ENCODE assay signal across 23 cellular contexts in genomic region chr2:126145752-126146151, GRCh38.
A peak's percentile ranks its signal among the peaks of the same experiment; 100 is the strongest.
DNase-seq lines count a peak whose midpoint lies in the region; ATAC-seq, FAIRE-seq and TF ChIP-seq lines count a peak whose summit lies in the region.
"Had no signal": no experiment of that assay in that cellular context is flagged by ENCODE, and none has a peak within 500 bp of the region (broad histone marks: within the 10 kb centered on the region; RNA-seq: fewer than 3 reads in every experiment).

No MANE protein-coding gene starts in this region.

- H3K18ac ChIP-seq in H1 (ENCODE audit: extremely low read depth, low read length) (no peak overlapping the region), mesendoderm (ENCODE audit: low read length) (no peak overlapping the region)

- no peak for FAIRE-seq in H1 (lab: Jason Lieb, UNC)
- FAIRE-seq: A204.1, GM12878 had no signal

- H2BK12ac ChIP-seq in H1 (ENCODE audit: low read depth, low read length), result no peak overlapping the region

- no peaks in the 10 kb centered on the region for H3K4me1 ChIP-seq in H1 (replicated peaks in 1 of 4; ENCODE audit: control insufficient read depth in 3 of 4, insufficient read depth in 4 of 4, low read length in 3 of 4)
- H3K4me1 ChIP-seq in mesendoderm (ENCODE audit: control insufficient read depth, low read depth, low read length), result peaks cover 9% of the 10 kb centered on the region
- H3K4me1 ChIP-seq: Caco-2, HAP-1 had no signal

- no peak overlapping the region for H3K27ac ChIP-seq in H1 (ENCODE audit: low read depth, low read length)
- no peak overlapping the region for H3K27ac ChIP-seq in mesendoderm (ENCODE audit: low read depth, low read length)
- H3K27ac ChIP-seq: 22Rv1, BLaER1, C4-2B had no signal

- peak overlapping the region; percentile 39; the same call in 1 of the 2 replicates for H2AFZ ChIP-seq in H1 (ENCODE audit: low read length)

- peak; percentile 26 to 52 for TF ChIP-seq RAD21 in H1 (IDR thresholded peaks at IDR 0.05 in 1 of 2, conservative IDR thresholded peaks at IDR 0.05 in 1 of 2; ENCODE audit: low read depth in 2 of 2, low read length in 2 of 2)

- H4K5ac ChIP-seq in H1 (ENCODE audit: insufficient read length, low read depth, low read length), result no peak overlapping the region
- H4K5ac ChIP-seq in mesendoderm (ENCODE audit: low read length), result no peak overlapping the region

- H3K79me2 ChIP-seq in H1 (ENCODE audit: control insufficient read depth in 1 of 2, insufficient read depth in 2 of 2, low read length in 2 of 2) (no peaks in the 10 kb centered on the region), mesendoderm (ENCODE audit: control insufficient read depth, insufficient read depth, low read length) (no peaks in the 10 kb centered on the region)

- H3K36me3 ChIP-seq in H1 (ENCODE audit: control insufficient read depth in 2 of 4, insufficient read depth in 4 of 4, low read length in 3 of 4) (no peaks in the 10 kb centered on the region), mesendoderm (ENCODE audit: control insufficient read depth, insufficient read depth, low read length) (no peaks in the 10 kb centered on the region)
- H3K36me3 ChIP-seq: BLaER1, HAP-1 had no signal

- no peak overlapping the region for H3K4me3 Mint-ChIP-seq in type B pancreatic cell
- no peak overlapping the region for H3K4me3 Mint-ChIP-seq in naive thymus-derived CD8-positive, alpha-beta T cell
- H3K4me3 Mint-ChIP-seq: B cell; CD4-positive, CD25-positive, alpha-beta regulatory T cell; CD8-positive, alpha-beta T cell; HFFc6 had no signal

- no peak overlapping the region for H4K91ac ChIP-seq in H1 (replicated peaks; ENCODE audit: insufficient read length, low read length)

- H2AK5ac ChIP-seq in H1 (ENCODE audit: low read depth, low read length) (no peak overlapping the region), mesendoderm (ENCODE audit: low read length) (peak overlapping the region; percentile 36)

- H3K9ac ChIP-seq in H1 (replicated peaks in 1 of 4; ENCODE audit: extremely low read depth in 1 of 4, low read depth in 3 of 4, low read length in 3 of 4), result no peak overlapping the region
- no peak overlapping the region for H3K9ac ChIP-seq in mesendoderm (ENCODE audit: low read length)
- H3K9ac ChIP-seq: BLaER1 had no signal

- no peak for ATAC-seq in naive thymus-derived CD8-positive, alpha-beta T cell
- ATAC-seq in GM18517 (IDR thresholded peaks at IDR 0.05; ENCODE audit: unreplicated experiment), result no peak
- ATAC-seq: CD8-positive, alpha-beta T cell; GM12878 had no signal

- no peaks in the 10 kb centered on the region for H3K23me2 ChIP-seq in H1 (ENCODE audit: low read depth, low read length)

- no peak overlapping the region for H2BK120ac ChIP-seq in H1 (replicated peaks; ENCODE audit: low read depth, low read length)
- H2BK120ac ChIP-seq in mesendoderm (ENCODE audit: low read depth, low read length), result no peak overlapping the region

- H2BK5ac ChIP-seq in H1 (ENCODE audit: low read depth, low read length), result no peak overlapping the region
- H2BK5ac ChIP-seq in mesendoderm (ENCODE audit: low read length), result no peak overlapping the region

- TF ChIP-seq EP300 in H1 (IDR thresholded peaks at IDR 0.05; ENCODE audit: borderline replicate concordance in 1 of 2, low read depth in 2 of 2, low read length in 2 of 2), result no peak

- no peak overlapping the region for H3K27ac Mint-ChIP-seq in type B pancreatic cell
- no peak overlapping the region for H3K27ac Mint-ChIP-seq in naive thymus-derived CD8-positive, alpha-beta T cell
- H3K27ac Mint-ChIP-seq: B cell; CD4-positive, CD25-positive, alpha-beta regulatory T cell; CD8-positive, alpha-beta T cell; HFFc6 had no signal

- no peaks in the 10 kb centered on the region for H3K9me3 ChIP-seq in H1 (ENCODE audit: insufficient read depth in 2 of 2, low read depth in 1 of 2, low read length in 1 of 2)
- H3K9me3 ChIP-seq: Caco-2, HAP-1 had no signal

- TF ChIP-seq CTCF in H1 (IDR thresholded peaks at IDR 0.05; ENCODE audit: control extremely low read depth in 1 of 3, insufficient read depth in 1 of 3, low read depth in 1 of 3, low read length in 3 of 3), result peak; percentile 4 to 24 (median 13); a peak in 2 of 4 replicates
- no peak for TF ChIP-seq CTCF in type B pancreatic cell (conservative IDR thresholded peaks at IDR 0.05)

- CTCF ChIA-PET in H1 (lab: Charles Lee; ENCODE audit: partially characterized antibody), result interaction anchor here (0.6 to 1.7 kb wide), 5 partner anchors 12 to 643 kb away, joined by 3 to 5 read pairs (median 3); no protein-coding TSS in a partner anchor

- H3K9me3 Mint-ChIP-seq in type B pancreatic cell, result peaks cover 6% of the 10 kb centered on the region
- H3K9me3 Mint-ChIP-seq in naive thymus-derived CD8-positive, alpha-beta T cell, result peaks cover 0 to 18% (median 9%) of the 10 kb centered on the region in 9 donors

- H3K79me1 ChIP-seq in H1 (ENCODE audit: low read depth, low read length) (no peaks in the 10 kb centered on the region), mesendoderm (ENCODE audit: low read length) (no peaks in the 10 kb centered on the region)

- H4K8ac ChIP-seq in H1 (ENCODE audit: extremely low read depth, insufficient read depth, low read length), result no peak overlapping the region
- no peak overlapping the region for H4K8ac ChIP-seq in mesendoderm (ENCODE audit: low read depth, low read length)

- no peak overlapping the region for H3K4me3 ChIP-seq in H1 (ENCODE audit: extremely low read depth in 1 of 4, insufficient read depth in 2 of 4, low read depth in 3 of 4, low read length in 4 of 4)
- no peak overlapping the region for H3K4me3 ChIP-seq in mesendoderm (ENCODE audit: low read length)
- H3K4me3 ChIP-seq: BLaER1, GM12878, HAP-1 had no signal

- H3K4me2 ChIP-seq in H1 (ENCODE audit: insufficient read depth in 1 of 2, low read depth in 2 of 2, low read length in 2 of 2) (no peak overlapping the region), mesendoderm (ENCODE audit: low read length) (no peak overlapping the region)
- H3K4me2 ChIP-seq: BLaER1 had no signal

- H3K56ac ChIP-seq in H1 (replicated peaks; ENCODE audit: insufficient read length, low read depth, low read length), result no peak overlapping the region
- H3K56ac ChIP-seq in mesendoderm (ENCODE audit: low read length), result no peak overlapping the region

- H3K27me3 ChIP-seq in H1 (replicated peaks in 1 of 4; ENCODE audit: control insufficient read depth in 3 of 4, extremely low read depth in 1 of 4, insufficient read depth in 3 of 4, low read length in 3 of 4) (no peaks in the 10 kb centered on the region), mesendoderm (ENCODE audit: insufficient read depth, low read length, poor library complexity) (no peaks in the 10 kb centered on the region)
- H3K27me3 ChIP-seq: BLaER1 had no signal

- H2BK15ac ChIP-seq in H1 (ENCODE audit: low read length), result no peak overlapping the region
- H2BK15ac ChIP-seq in mesendoderm (replicated peaks; ENCODE audit: low read depth), result no peak overlapping the region

- peak; percentile 33 for DNase-seq in NCI-H82 (lab: John Stamatoyannopoulos, UW)
- DNase-seq in NCI-H82 treated with DMSO at 0.1 percent for 48 hours (lab: John Stamatoyannopoulos, UW; ENCODE audit: unreplicated experiment), result no peak
- no peak for DNase-seq in H1 (ENCODE audit: low read depth in 1 of 2, low spot score in 2 of 2)
- DNase-seq in mesendoderm, result peak; percentile 46
- no peak for DNase-seq in NCI-H2029 treated with DMSO at 0.1 percent for 48 hours (lab: John Stamatoyannopoulos, UW)
- DNase-seq in type B pancreatic cell (ENCODE audit: extremely low spot score, unreplicated experiment), result no peak
- DNase-seq in naive thymus-derived CD8-positive, alpha-beta T cell, result no peak
- DNase-seq: Caco-2; CD4-positive, CD25-positive, alpha-beta regulatory T cell; CD8-positive, alpha-beta T cell; DMS153; DND-41; GDM1; GOT3; HFFc6 had no signal

- H3K27me3 Mint-ChIP-seq in type B pancreatic cell, result no peaks in the 10 kb centered on the region
- peaks cover 0 to 16% (median 4%) of the 10 kb centered on the region in 5 donors for H3K27me3 Mint-ChIP-seq in naive thymus-derived CD8-positive, alpha-beta T cell
- H3K27me3 Mint-ChIP-seq: B cell; CD4-positive, CD25-positive, alpha-beta regulatory T cell had no signal

- H4K20me1 ChIP-seq in H1 (replicated peaks in 1 of 2; ENCODE audit: control insufficient read depth in 1 of 2, insufficient read depth in 2 of 2, low read length in 2 of 2), result no peaks in the 10 kb centered on the region
- H4K20me1 ChIP-seq: BLaER1 had no signal

- no peaks in the 10 kb centered on the region for H3K4me1 Mint-ChIP-seq in type B pancreatic cell (ENCODE audit: unreplicated experiment)
- no peaks in the 10 kb centered on the region for H3K4me1 Mint-ChIP-seq in naive thymus-derived CD8-positive, alpha-beta T cell
- H3K4me1 Mint-ChIP-seq: B cell; CD4-positive, CD25-positive, alpha-beta regulatory T cell had no signal

- no peak overlapping the region for H2BK20ac ChIP-seq in H1 (ENCODE audit: low read length)

- POLR2A ChIA-PET in H1 (lab: Charles Lee; ENCODE audit: partially characterized antibody), result no interaction called here
- POLR2A ChIA-PET in naive thymus-derived CD8-positive, alpha-beta T cell (lab: Charles Lee), result no interaction called here

- 96% methylated on average over 1 of the region's 1 CpG; no CpG with 5 or more reads in 1 of the 2 experiments for WGBS in H1 (ENCODE audit: extremely low coverage in 1 of 2, insufficient coverage in 1 of 2, insufficient read length in 1 of 2, insufficient replicate concordance in 2 of 2, low coverage in 1 of 2, low lambda C conversion rate in 2 of 2, missing lambda C conversion rate in 1 of 2), 2 experiments
- no CpG with 5 or more reads among the region's 1 CpG for WGBS in mesendoderm (ENCODE audit: extremely low coverage, insufficient coverage, low lambda C conversion rate)

- no peaks in the 10 kb centered on the region for H3K36me3 Mint-ChIP-seq in type B pancreatic cell
- no peaks in the 10 kb centered on the region for H3K36me3 Mint-ChIP-seq in naive thymus-derived CD8-positive, alpha-beta T cell
- H3K36me3 Mint-ChIP-seq: CD4-positive, CD25-positive, alpha-beta regulatory T cell; CD8-positive, alpha-beta T cell had no signal

- no peak overlapping the region for H3K14ac ChIP-seq in H1 (ENCODE audit: insufficient read length)

- H3K4ac ChIP-seq in H1 (replicated peaks; ENCODE audit: insufficient read length, low read depth, low read length) (no peak overlapping the region), mesendoderm (ENCODE audit: low read depth, low read length) (no peak overlapping the region)

- TF ChIP-seq POLR2A in H1 (IDR thresholded peaks at IDR 0.05; ENCODE audit: control extremely low read depth in 1 of 2, low read depth in 2 of 2, low read length in 2 of 2), result no peak

- H3K23ac ChIP-seq in H1 (ENCODE audit: insufficient read length), result no peak overlapping the region
- H3K23ac ChIP-seq in mesendoderm (ENCODE audit: low read length), result no peak overlapping the region

TF ChIP-seq in H1, 55 proteins besides CTCF, POLR2A, EP300 and RAD21 (continues in another document):
- no peak for TF ChIP-seq KDM4A (IDR thresholded peaks at IDR 0.05; ENCODE audit: low read depth, low read length, severe bottlenecking)
- TF ChIP-seq BCL11A (IDR thresholded peaks at IDR 0.05; ENCODE audit: low read depth in 2 of 2, low read length in 2 of 2), result no peak
- no peak for TF ChIP-seq EZH2 (IDR thresholded peaks at IDR 0.05; ENCODE audit: low read depth, low read length, severe bottlenecking)
- no peak for TF ChIP-seq SIN3A (conservative IDR thresholded peaks at IDR 0.05 in 1 of 2, IDR thresholded peaks at IDR 0.05 in 1 of 2; ENCODE audit: low read depth in 1 of 2, low read length in 2 of 2)
- no peak for TF ChIP-seq TBP (IDR thresholded peaks at IDR 0.05; ENCODE audit: low read depth, low read length)

Comparison
In these comparisons a context has a peak if more than half of its experiments do, and no peak if none do; other contexts are left out.
1. DNase-seq: peak in NCI-H82 (single experiment) and mesendoderm (single experiment); none in NCI-H82 treated with DMSO at 0.1 percent for 48 hours (single experiment), H1 (0 of 2), NCI-H2029 treated with DMSO at 0.1 percent for 48 hours (single experiment), type B pancreatic cell (single experiment) and naive thymus-derived CD8-positive, alpha-beta T cell (0 of 10).